ENCODE assay signal across 16 cellular contexts in the genomic region with DNA sequence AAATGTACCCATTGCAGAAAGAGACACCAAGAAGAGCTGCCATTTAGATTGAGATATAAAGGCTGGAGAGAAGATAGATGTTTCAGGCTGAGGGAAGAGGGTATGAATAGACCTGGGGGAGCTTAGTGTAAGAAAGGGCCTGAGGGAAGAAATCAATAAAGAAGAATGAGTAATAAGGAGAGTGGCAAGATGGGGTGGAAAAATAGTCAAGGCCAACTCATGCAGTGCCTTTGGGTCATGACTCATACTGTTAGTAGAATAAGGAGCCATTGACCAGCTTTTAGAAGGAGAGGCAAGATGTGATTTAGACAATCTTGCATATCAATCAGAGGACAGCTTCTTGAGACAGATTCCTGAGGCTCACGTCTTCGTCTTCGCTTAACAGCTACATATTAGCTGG.
DNase-seq lines count a peak whose midpoint lies in the region; ATAC-seq and TF ChIP-seq lines count a peak whose summit lies in the region.
"Had no signal": no experiment of that assay in that cellular context is flagged by ENCODE, and none has a peak within 500 bp of the region (broad histone marks: within the 10 kb centered on the region; RNA-seq: fewer than 3 reads in every experiment).

No MANE protein-coding gene starts in this region.

- DNase-seq in activated naive CD4-positive, alpha-beta T cell treated with anti-CD3 and anti-CD28 coated beads for 36 hours, result no peak
- DNase-seq in activated naive CD4-positive, alpha-beta T cell treated with anti-CD3 and anti-CD28 coated beads, Interleukin-2, amount 10 ng/mL, durations not matched to agents 7 days and 5 days, result no peak
- DNase-seq in M059J (ENCODE audit: low read depth), result peak; percentile 96
- DNase-seq in epithelial cell of esophagus (ENCODE audit: low read depth), result peak; percentile 92
- no peak for DNase-seq in stimulated activated naive CD8-positive, alpha-beta T cell treated with anti-CD3 and anti-CD28 coated beads, Interleukin-15, Interleukin-2, amounts not matched to agents 100 U/mL and 50 U/mL, for 24 hours
- no peak for DNase-seq in effector memory CD8-positive, alpha-beta T cell
- no peak for DNase-seq in inferior parietal cortex (ENCODE audit: extremely low spot score)
- DNase-seq: activated CD8-positive, alpha-beta memory T cell treated with anti-CD3 and anti-CD28 coated beads, Interleukin-2, amount 50 U/mL, for 4 hours; body of pancreas; H9; NCI-H1417; NCI-H524 treated with DMSO at 0.1 percent for 48 hours; psoas muscle; T-helper 9 cell had no signal

- H3K4me3 Mint-ChIP-seq in activated naive CD4-positive, alpha-beta T cell treated with anti-CD3 and anti-CD28 coated beads for 36 hours, result no peak overlapping the region
- H3K4me3 Mint-ChIP-seq in activated naive CD4-positive, alpha-beta T cell treated with anti-CD3 and anti-CD28 coated beads, Interleukin-2, amount 10 ng/mL, durations not matched to agents 7 days and 5 days, result no peak overlapping the region
- H3K4me3 Mint-ChIP-seq in effector memory CD8-positive, alpha-beta T cell, result no peak overlapping the region
- H3K4me3 Mint-ChIP-seq: B cell, H9 had no signal

- H3K9me3 Mint-ChIP-seq in activated naive CD4-positive, alpha-beta T cell treated with anti-CD3 and anti-CD28 coated beads for 36 hours, result no peaks in the 10 kb centered on the region
- H3K9me3 Mint-ChIP-seq in activated naive CD4-positive, alpha-beta T cell treated with anti-CD3 and anti-CD28 coated beads, Interleukin-2, amount 10 ng/mL, durations not matched to agents 7 days and 5 days, result no peaks in the 10 kb centered on the region
- no peaks in the 10 kb centered on the region for H3K9me3 Mint-ChIP-seq in effector memory CD8-positive, alpha-beta T cell

- peak; percentile 94 for ATAC-seq in stimulated activated naive CD8-positive, alpha-beta T cell treated with anti-CD3 and anti-CD28 coated beads, Interleukin-15, Interleukin-2, amounts not matched to agents 100 U/mL and 50 U/mL, for 24 hours
- ATAC-seq in effector memory CD8-positive, alpha-beta T cell (replicated peaks), result no peak
- ATAC-seq in GM19328 (IDR thresholded peaks at IDR 0.05; ENCODE audit: unreplicated experiment), result no peak
- ATAC-seq: body of pancreas, psoas muscle had no signal

- peaks cover 29% of the 10 kb centered on the region for H3K4me1 Mint-ChIP-seq in activated naive CD4-positive, alpha-beta T cell treated with anti-CD3 and anti-CD28 coated beads for 36 hours (ENCODE audit: low read depth)
- no peaks in the 10 kb centered on the region for H3K4me1 Mint-ChIP-seq in activated naive CD4-positive, alpha-beta T cell treated with anti-CD3 and anti-CD28 coated beads, Interleukin-2, amount 10 ng/mL, durations not matched to agents 7 days and 5 days
- no peaks in the 10 kb centered on the region for H3K4me1 Mint-ChIP-seq in effector memory CD8-positive, alpha-beta T cell (ENCODE audit: low read depth in 2 of 2)
- H3K4me1 Mint-ChIP-seq: B cell had no signal

- intact Hi-C loops in activated naive CD4-positive, alpha-beta T cell treated with anti-CD3 and anti-CD28 coated beads for 36 hours (cut with micrococcal nuclease), result loop anchor here (1.0 kb wide), 2 partner anchors 8 to 10 kb away; no protein-coding TSS in a partner anchor

- H3K27ac Mint-ChIP-seq in activated naive CD4-positive, alpha-beta T cell treated with anti-CD3 and anti-CD28 coated beads for 36 hours, result peak overlapping the region; percentile 4
- H3K27ac Mint-ChIP-seq in activated naive CD4-positive, alpha-beta T cell treated with anti-CD3 and anti-CD28 coated beads, Interleukin-2, amount 10 ng/mL, durations not matched to agents 7 days and 5 days, result no peak overlapping the region
- H3K27ac Mint-ChIP-seq in effector memory CD8-positive, alpha-beta T cell, result no peak overlapping the region
- H3K27ac Mint-ChIP-seq: B cell, H9 had no signal

- no peaks in the 10 kb centered on the region for H3K36me3 Mint-ChIP-seq in activated naive CD4-positive, alpha-beta T cell treated with anti-CD3 and anti-CD28 coated beads for 36 hours (ENCODE audit: low read depth)
- no peaks in the 10 kb centered on the region for H3K36me3 Mint-ChIP-seq in activated naive CD4-positive, alpha-beta T cell treated with anti-CD3 and anti-CD28 coated beads, Interleukin-2, amount 10 ng/mL, durations not matched to agents 7 days and 5 days
- no peaks in the 10 kb centered on the region for H3K36me3 Mint-ChIP-seq in effector memory CD8-positive, alpha-beta T cell (ENCODE audit: insufficient read depth)

- CTCF ChIA-PET in activated naive CD4-positive, alpha-beta T cell treated with anti-CD3 and anti-CD28 coated beads for 36 hours (lab: Charles Lee), result interaction anchor here (0.9 to 1.4 kb wide), 3 partner anchors 11 to 397 kb away, joined by 3 to 5 read pairs (median 3); no protein-coding TSS in a partner anchor
- CTCF ChIA-PET in activated naive CD4-positive, alpha-beta T cell treated with anti-CD3 and anti-CD28 coated beads, Interleukin-2, amount 10 ng/mL, durations not matched to agents 7 days and 5 days (lab: Charles Lee), result interaction anchor here (0.7 to 1.7 kb wide), 2 partner anchors 45 to 181 kb away, joined by 3 to 6 read pairs; no protein-coding TSS in a partner anchor

- TF ChIP-seq CTCF in epithelial cell of esophagus (IDR thresholded peaks at IDR 0.05; ENCODE audit: insufficient read depth, low read depth, low read length, missing control alignments), result no peak

- no peak overlapping the region for H3K4me3 ChIP-seq in epithelial cell of esophagus (ENCODE audit: low read length)
- H3K4me3 ChIP-seq: body of pancreas, psoas muscle had no signal

- no peaks in the 10 kb centered on the region for H3K27me3 Mint-ChIP-seq in activated naive CD4-positive, alpha-beta T cell treated with anti-CD3 and anti-CD28 coated beads for 36 hours (ENCODE audit: low read depth)
- H3K27me3 Mint-ChIP-seq in activated naive CD4-positive, alpha-beta T cell treated with anti-CD3 and anti-CD28 coated beads, Interleukin-2, amount 10 ng/mL, durations not matched to agents 7 days and 5 days, result peaks cover 4% of the 10 kb centered on the region
- peaks cover 0 to under 1% of the 10 kb centered on the region in 2 donors for H3K27me3 Mint-ChIP-seq in effector memory CD8-positive, alpha-beta T cell

Comparison
In these comparisons a context has a peak if more than half of its experiments do, and no peak if none do; other contexts are left out.
1. DNase-seq: peak in M059J (single experiment) and epithelial cell of esophagus (single experiment); none in activated naive CD4-positive, alpha-beta T cell treated with anti-CD3 and anti-CD28 coated beads for 36 hours (single experiment), activated naive CD4-positive, alpha-beta T cell treated with anti-CD3 and anti-CD28 coated beads, Interleukin-2, amount 10 ng/mL, durations not matched to agents 7 days and 5 days (single experiment), stimulated activated naive CD8-positive, alpha-beta T cell treated with anti-CD3 and anti-CD28 coated beads, Interleukin-15, Interleukin-2, amounts not matched to agents 100 U/mL and 50 U/mL, for 24 hours (single experiment), effector memory CD8-positive, alpha-beta T cell (0 of 3) and inferior parietal cortex (single experiment).